Comparison of ENCODE assay signal across 8 cellular contexts in the genomic region with DNA sequence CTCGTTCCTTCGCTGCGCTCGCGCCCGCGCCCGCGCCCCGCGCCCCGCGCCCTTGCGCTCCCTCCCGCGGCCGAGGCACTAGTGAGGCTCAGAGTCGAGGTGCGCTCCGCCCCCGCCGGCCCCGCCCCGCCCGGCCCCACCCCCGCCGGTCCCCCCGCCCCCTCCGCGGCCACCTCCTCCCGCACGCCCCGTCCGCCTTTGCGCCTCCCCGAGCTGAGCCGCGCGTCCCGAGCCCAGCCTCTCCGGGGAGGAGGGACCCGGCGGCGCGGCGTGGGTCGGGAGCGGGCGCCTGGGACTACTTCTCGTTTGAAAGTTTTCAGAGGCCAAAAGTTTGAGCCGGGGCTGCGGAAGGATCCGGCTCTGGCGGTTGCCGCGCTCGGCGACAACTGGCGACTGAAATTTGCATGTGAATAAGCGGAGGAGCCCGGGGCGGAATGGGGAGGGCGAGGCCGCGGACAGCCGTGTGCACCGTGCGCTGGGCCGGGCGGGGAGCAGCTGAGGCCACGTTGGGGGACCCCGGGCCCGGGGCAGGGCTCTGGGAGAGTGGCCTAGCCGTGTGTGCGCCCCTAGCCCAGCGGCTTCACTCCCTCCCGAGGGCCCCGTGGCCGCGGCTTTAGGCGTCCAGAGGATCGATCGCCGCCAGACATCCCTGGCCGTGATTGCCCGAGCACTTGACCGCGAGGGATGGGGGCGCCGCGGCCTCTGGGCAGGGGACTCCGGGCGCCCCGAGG. TPM values are rescaled to one million over a fixed set of nuclear protein-coding genes. Genes with fewer than 3 reads are reported as not detected.
DNase-seq lines count a peak whose midpoint lies in the region; ATAC-seq lines count a peak whose summit lies in the region.

NOTCH1 (minus strand) TSS at position 83 of the 731 bp plus-strand sequence. CDS start 262 bp downstream, outside the sequence.

- ATAC-seq in HG02759 (IDR thresholded peaks at IDR 0.05; ENCODE audit: unreplicated experiment), result peak; percentile 65

- DNase-seq in DMS153 (lab: John Stamatoyannopoulos, UW), result peak; percentile 46
- no peak for DNase-seq in DMS153 treated with DMSO at 0.1 percent for 48 hours (lab: John Stamatoyannopoulos, UW; ENCODE audit: unreplicated experiment)
- DNase-seq in NCI-H1694 (lab: John Stamatoyannopoulos, UW), result peak; percentile 39
- peak; percentile 80 for DNase-seq in activated CD4-positive, CD25-positive, alpha-beta regulatory T cell treated with anti-CD3 and anti-CD28 coated beads, Interleukin-2, amount 50 U/mL, for 72 hours
- DNase-seq in cerebellum (ENCODE audit: low spot score), result peak; percentile 55
- DNase-seq in kidney glomerular epithelial cell (lab: John Stamatoyannopoulos, UW), result peak; percentile 48
- DNase-seq in stimulated activated CD4-positive, alpha-beta T cell treated with anti-CD3 and anti-CD28 coated beads, Interleukin-1b, Interleukin-23, amount 100 ng/mL, for 1 hour (ENCODE audit: low read depth in 2 of 2), result peak; percentile 73 to 80

RNA-seq across cellular contexts. Expression of gene NOTCH1, which starts in this region (rescaled TPM):
- total RNA-seq in cerebellum, result 35.2 TPM
